ENCODE assay signal across 26 cellular contexts in genomic region chr7:5274441-5274840, GRCh38.
"Had no signal": no experiment of that assay in that cellular context is flagged by ENCODE, and none has a peak within 500 bp of the region (broad histone marks: within the 10 kb centered on the region; RNA-seq: fewer than 3 reads in every experiment).

No MANE protein-coding gene starts in this region.

- H3K4me3 Mint-ChIP-seq: immature natural killer cell; mesothelial cell of epicardium; natural killer cell; nephron progenitor cell; stimulated activated memory B cell treated with anti-CD40 and anti-IgM and Interleukin-4, amounts not matched to agents 10 μg/mL and 1 μg/mL and 100 μg/mL, for 72 hours; stimulated activated naive CD8-positive, alpha-beta T cell treated with anti-CD3 and anti-CD28 coated beads, Interleukin-15, amount 100 ng/mL, for 72 hours had no signal

- H3K27ac ChIP-seq: heart left ventricle, left ventricle myocardium inferior, ovary, right atrium auricular region, testis, upper lobe of left lung, vagina had no signal

- H3K27me3 Mint-ChIP-seq: stimulated activated naive CD8-positive, alpha-beta T cell treated with anti-CD3 and anti-CD28 coated beads, Interleukin-15, amount 100 ng/mL, for 72 hours had no signal

- DNase-seq: hypothalamus; immature natural killer cell; mesendoderm; naive B cell; natural killer cell; nephron progenitor cell; small intestine; stimulated activated CD4-positive, alpha-beta T cell treated with anti-CD3 and anti-CD28 coated beads, Interleukin-1b, Interleukin-23, amount 100 ng/mL, for 48 hours; stimulated activated CD4-positive, alpha-beta T cell treated with anti-CD3 and anti-CD28 coated beads, Interleukin-2, amount 100 ng/mL, for 48 hours; stimulated activated CD4-positive, alpha-beta T cell treated with anti-CD3 and anti-CD28 coated beads, Interleukin-4, amount 100 ng/mL, for 4 hours; stimulated activated CD8-positive, alpha-beta memory T cell treated with anti-CD3 and anti-CD28 coated beads, Interleukin-4, amount 100 ng/mL, for 48 hours; stimulated activated naive CD4-positive, alpha-beta T cell treated with Interleukin-2 at 50 U/mL for 16 hours; stimulated activated naive CD8-positive, alpha-beta T cell treated with anti-CD3 and anti-CD28 coated beads, Interleukin-15, amount 100 ng/mL, for 72 hours had no signal

- H3K4me1 ChIP-seq: right atrium auricular region, testis, vagina had no signal

- H3K9me3 Mint-ChIP-seq: immature natural killer cell; mesothelial cell of epicardium; naive B cell; natural killer cell; stimulated activated memory B cell treated with anti-CD40 and anti-IgM and Interleukin-4, amounts not matched to agents 10 μg/mL and 1 μg/mL and 100 μg/mL, for 72 hours; stimulated activated naive CD8-positive, alpha-beta T cell treated with anti-CD3 and anti-CD28 coated beads, Interleukin-15, amount 100 ng/mL, for 72 hours had no signal

- H3K4me1 Mint-ChIP-seq: immature natural killer cell; naive B cell; natural killer cell; nephron progenitor cell; stimulated activated memory B cell treated with anti-CD40 and anti-IgM and Interleukin-4, amounts not matched to agents 10 μg/mL and 1 μg/mL and 100 μg/mL, for 72 hours; stimulated activated naive CD8-positive, alpha-beta T cell treated with anti-CD3 and anti-CD28 coated beads, Interleukin-15, amount 100 ng/mL, for 72 hours had no signal

- H3K9me3 ChIP-seq: heart left ventricle, left ventricle myocardium inferior, ovary, right atrium auricular region, sigmoid colon, testis, thyroid gland, transverse colon, upper lobe of left lung, vagina had no signal

- ATAC-seq: natural killer cell; stimulated activated memory B cell treated with anti-CD40 and anti-IgM and Interleukin-4, amounts not matched to agents 10 μg/mL and 1 μg/mL and 100 μg/mL, for 72 hours; stimulated activated naive CD8-positive, alpha-beta T cell treated with anti-CD3 and anti-CD28 coated beads, Interleukin-15, amount 100 ng/mL, for 72 hours had no signal

- H3K36me3 ChIP-seq: heart left ventricle, left ventricle myocardium inferior, ovary, right atrium auricular region, sigmoid colon, thyroid gland, transverse colon, upper lobe of left lung, vagina had no signal

- H3K27ac Mint-ChIP-seq: immature natural killer cell; mesothelial cell of epicardium; natural killer cell; nephron progenitor cell; stimulated activated memory B cell treated with anti-CD40 and anti-IgM and Interleukin-4, amounts not matched to agents 10 μg/mL and 1 μg/mL and 100 μg/mL, for 72 hours had no signal

- H3K36me3 Mint-ChIP-seq: immature natural killer cell; mesothelial cell of epicardium; naive B cell; natural killer cell; stimulated activated memory B cell treated with anti-CD40 and anti-IgM and Interleukin-4, amounts not matched to agents 10 μg/mL and 1 μg/mL and 100 μg/mL, for 72 hours had no signal

- H3K4me3 ChIP-seq: heart left ventricle, left ventricle myocardium inferior, lung, ovary, right atrium auricular region, sigmoid colon, testis, thyroid gland, transverse colon, upper lobe of left lung, vagina had no signal

- H3K27me3 ChIP-seq: ovary, right atrium auricular region, sigmoid colon, testis, thyroid gland, transverse colon, upper lobe of left lung, vagina had no signal
